Comparison of ENCODE assay signal across 13 cellular contexts in genomic region chr7:44177570-44178131, GRCh38. TPM values are rescaled to one million over a fixed set of nuclear protein-coding genes. Genes with fewer than 3 reads are reported as not detected.
DNase-seq lines count a peak whose midpoint lies in the region; ATAC-seq and TF ChIP-seq lines count a peak whose summit lies in the region.
"Had no signal": no experiment of that assay in that cellular context is flagged by ENCODE, and none has a peak within 500 bp of the region (broad histone marks: within the 10 kb centered on the region; RNA-seq: fewer than 3 reads in every experiment).

No MANE protein-coding gene starts in this region.

- H3K9me3 ChIP-seq in neural progenitor cell (ENCODE audit: low read depth) = no peaks in the 10 kb centered on the region

- DNase-seq in ELR (ENCODE audit: low read depth) (peak; percentile 52), NCI-H1694 treated with DMSO at 0.1 percent for 48 hours (lab: John Stamatoyannopoulos, UW) (peak; percentile 34), chondrocyte (ENCODE audit: low spot score) (no peak), neural progenitor cell (ENCODE audit: low spot score) (peak; percentile 26), AG08396 (ENCODE audit: low spot score) (no peak), SW 1271 (lab: John Stamatoyannopoulos, UW) (no peak), D341Med (ENCODE audit: low spot score) (no peak)
- DNase-seq: activated CD4-positive, alpha-beta T cell treated with anti-CD3 and anti-CD28 coated beads for 4 hours; SJCRH30; stimulated activated CD4-positive, alpha-beta T cell treated with anti-CD3 and anti-CD28 coated beads, Interleukin-12 subunit alpha, Interleukin-12 subunit beta, amount 100 ng/mL, for 4 hours had no signal

- H3K27me3 ChIP-seq in neural progenitor cell = peaks cover 6% of the 10 kb centered on the region

- H3K79me2 ChIP-seq in neural progenitor cell (ENCODE audit: low read depth) = no peaks in the 10 kb centered on the region

- H3K4me3 Mint-ChIP-seq in chondrocyte (ENCODE audit: unreplicated experiment) (no peak overlapping the region), neural progenitor cell (no peak overlapping the region)
- H3K4me3 Mint-ChIP-seq: memory B cell; stimulated activated effector memory CD8-positive, alpha-beta T cell treated with anti-CD3 and anti-CD28 coated beads, Interleukin-12 subunit alpha, Interleukin-12 subunit beta, amount 100 ng/mL, for 72 hours had no signal

- H3K4me3 ChIP-seq in neural progenitor cell = no peak overlapping the region
- H3K4me3 ChIP-seq: SJCRH30 had no signal

- peak overlapping the region; percentile 53 for H2AFZ ChIP-seq in neural progenitor cell (replicated peaks)

- H3K4me1 Mint-ChIP-seq in chondrocyte (ENCODE audit: low read depth) (peaks cover 14% of the 10 kb centered on the region), neural progenitor cell (peaks cover 25% of the 10 kb centered on the region)
- H3K4me1 Mint-ChIP-seq: stimulated activated effector memory CD8-positive, alpha-beta T cell treated with anti-CD3 and anti-CD28 coated beads, Interleukin-12 subunit alpha, Interleukin-12 subunit beta, amount 100 ng/mL, for 72 hours had no signal

- H3K9ac ChIP-seq in neural progenitor cell = no peak overlapping the region

- no peak for ATAC-seq in HG03108 (IDR thresholded peaks at IDR 0.05; ENCODE audit: unreplicated experiment)
- ATAC-seq: stimulated activated effector memory CD8-positive, alpha-beta T cell treated with anti-CD3 and anti-CD28 coated beads, Interleukin-12 subunit alpha, Interleukin-12 subunit beta, amount 100 ng/mL, for 72 hours had no signal

- H3K27me3 Mint-ChIP-seq in chondrocyte (ENCODE audit: low read depth) (no peaks in the 10 kb centered on the region), neural progenitor cell (ENCODE audit: insufficient read depth, low read depth) (peaks cover 2% of the 10 kb centered on the region)

- H3K4me1 ChIP-seq in neural progenitor cell = peaks cover 4% of the 10 kb centered on the region

- no peak overlapping the region for H3K4me2 ChIP-seq in neural progenitor cell

- H3K9me3 Mint-ChIP-seq in chondrocyte (ENCODE audit: low read depth) = peaks cover 15% of the 10 kb centered on the region
- H3K9me3 Mint-ChIP-seq in neural progenitor cell = peaks cover 11% of the 10 kb centered on the region

- peak overlapping the region; percentile 64 for H3K27ac Mint-ChIP-seq in chondrocyte (ENCODE audit: unreplicated experiment)
- H3K27ac Mint-ChIP-seq in neural progenitor cell = peak overlapping the region; percentile 14
- H3K27ac Mint-ChIP-seq: memory B cell; stimulated activated effector memory CD8-positive, alpha-beta T cell treated with anti-CD3 and anti-CD28 coated beads, Interleukin-12 subunit alpha, Interleukin-12 subunit beta, amount 100 ng/mL, for 72 hours had no signal

- TF ChIP-seq CTCF in chondrocyte (IDR thresholded peaks at IDR 0.05) (no peak), neural progenitor cell (IDR thresholded peaks at IDR 0.05) (no peak)

- no peaks in the 10 kb centered on the region for H3K36me3 ChIP-seq in neural progenitor cell
- H3K36me3 ChIP-seq: SJCRH30 had no signal

- H3K27ac ChIP-seq in neural progenitor cell = no peak overlapping the region
- H3K27ac ChIP-seq: SJCRH30 had no signal

- no peaks in the 10 kb centered on the region for H4K20me1 ChIP-seq in neural progenitor cell (ENCODE audit: low read depth)

- H3F3A ChIP-seq in neural progenitor cell (ENCODE audit: low read depth) = no peaks in the 10 kb centered on the region

- H3K36me3 Mint-ChIP-seq in chondrocyte (ENCODE audit: low read depth) (no peaks in the 10 kb centered on the region), neural progenitor cell (no peaks in the 10 kb centered on the region)
- H3K36me3 Mint-ChIP-seq: memory B cell; stimulated activated effector memory CD8-positive, alpha-beta T cell treated with anti-CD3 and anti-CD28 coated beads, Interleukin-12 subunit alpha, Interleukin-12 subunit beta, amount 100 ng/mL, for 72 hours had no signal

RNA-seq across cellular contexts. Expression of gene GCK, which starts 11.6 kb away (rescaled TPM):
- total RNA-seq in chondrocyte = 0.31 to 0.44 TPM (median 0.37 TPM) in 3 replicates
- 0.15 TPM in 1 of 2 replicates, not detected in the other for total RNA-seq in neural progenitor cell (ENCODE audit: low replicate concordance)
- total RNA-seq: SJCRH30 had no signal

RNA-seq across cellular contexts. Expression of gene YKT6, which starts 23.1 kb away (rescaled TPM):
- total RNA-seq in chondrocyte = 126 to 133 TPM (median 131 TPM) in 3 replicates
- total RNA-seq in neural progenitor cell (ENCODE audit: low replicate concordance) = 43.8 and 69.2 TPM in 2 replicates

RNA-seq across cellular contexts. Expression of gene MYL7, which starts 36.5 kb away (rescaled TPM):
- total RNA-seq in chondrocyte (not detected in 3 replicates), neural progenitor cell (ENCODE audit: low replicate concordance) (not detected in 2 replicates)
- total RNA-seq: SJCRH30 had no signal

RNA-seq across cellular contexts. Expression of gene POLD2, which starts 54.3 kb away (rescaled TPM):
- total RNA-seq in chondrocyte = 49.2 to 64.5 TPM (median 57.3 TPM) in 3 replicates
- total RNA-seq in neural progenitor cell (ENCODE audit: low replicate concordance) = 126 and 232 TPM in 2 replicates

Comparison
In these comparisons a context has a peak if more than half of its experiments do, and no peak if none do; other contexts are left out.
1. DNase-seq: peak in ELR (single experiment), NCI-H1694 treated with DMSO at 0.1 percent for 48 hours (single experiment) and neural progenitor cell (single experiment); none in chondrocyte (single experiment), AG08396 (single experiment), SW 1271 (0 of 2) and D341Med (single experiment).